Comparison of ENCODE assay signal across 1 cellular context in genomic region chr2:42001696-42002331, GRCh38.
A peak's percentile ranks its signal among the peaks of the same experiment; 100 is the strongest.
TF ChIP-seq lines count a peak whose summit lies in the region.

No MANE protein-coding gene starts in this region.

TF ChIP-seq in HepG2, 621 proteins besides CTCF, POLR2A, EP300 and RAD21:
- TF ChIP-seq, protein P1, sequence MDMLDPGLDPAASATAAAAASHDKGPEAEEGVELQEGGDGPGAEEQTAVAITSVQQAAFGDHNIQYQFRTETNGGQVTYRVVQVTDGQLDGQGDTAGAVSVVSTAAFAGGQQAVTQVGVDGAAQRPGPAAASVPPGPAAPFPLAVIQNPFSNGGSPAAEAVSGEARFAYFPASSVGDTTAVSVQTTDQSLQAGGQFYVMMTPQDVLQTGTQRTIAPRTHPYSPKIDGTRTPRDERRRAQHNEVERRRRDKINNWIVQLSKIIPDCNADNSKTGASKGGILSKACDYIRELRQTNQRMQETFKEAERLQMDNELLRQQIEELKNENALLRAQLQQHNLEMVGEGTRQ (IDR thresholded peaks at IDR 0.05; ENCODE audit: low read depth, low read length) = 0 out of 2 replicates have a peak, but pooled peaks have one; percentile 29
- TF ChIP-seq, protein P1 (CRISPR knock-in tag; IDR thresholded peaks at IDR 0.05; ENCODE audit: borderline replicate concordance) = no peak
- no peak for TF ChIP-seq ZNF296 (CRISPR knock-in tag; conservative IDR thresholded peaks at IDR 0.05)
- TF ChIP-seq ZNF205 (CRISPR knock-in tag; IDR thresholded peaks at IDR 0.05) = no peak
- TF ChIP-seq SATB2 (CRISPR knock-in tag; IDR thresholded peaks at IDR 0.05) = no peak
- TF ChIP-seq MED13 (CRISPR knock-in tag; IDR thresholded peaks at IDR 0.05) = no peak
- no peak for TF ChIP-seq ZNF33A (CRISPR knock-in tag; IDR thresholded peaks at IDR 0.05; ENCODE audit: borderline replicate concordance)
- TF ChIP-seq, protein P2, sequence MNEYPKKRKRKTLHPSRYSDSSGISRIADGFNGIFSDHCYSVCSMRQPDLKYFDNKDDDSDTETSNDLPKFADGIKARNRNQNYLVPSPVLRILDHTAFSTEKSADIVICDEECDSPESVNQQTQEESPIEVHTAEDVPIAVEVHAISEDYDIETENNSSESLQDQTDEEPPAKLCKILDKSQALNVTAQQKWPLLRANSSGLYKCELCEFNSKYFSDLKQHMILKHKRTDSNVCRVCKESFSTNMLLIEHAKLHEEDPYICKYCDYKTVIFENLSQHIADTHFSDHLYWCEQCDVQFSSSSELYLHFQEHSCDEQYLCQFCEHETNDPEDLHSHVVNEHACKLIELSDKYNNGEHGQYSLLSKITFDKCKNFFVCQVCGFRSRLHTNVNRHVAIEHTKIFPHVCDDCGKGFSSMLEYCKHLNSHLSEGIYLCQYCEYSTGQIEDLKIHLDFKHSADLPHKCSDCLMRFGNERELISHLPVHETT (CRISPR knock-in tag; conservative IDR thresholded peaks at IDR 0.05) = no peak
- TF ChIP-seq, protein P3, sequence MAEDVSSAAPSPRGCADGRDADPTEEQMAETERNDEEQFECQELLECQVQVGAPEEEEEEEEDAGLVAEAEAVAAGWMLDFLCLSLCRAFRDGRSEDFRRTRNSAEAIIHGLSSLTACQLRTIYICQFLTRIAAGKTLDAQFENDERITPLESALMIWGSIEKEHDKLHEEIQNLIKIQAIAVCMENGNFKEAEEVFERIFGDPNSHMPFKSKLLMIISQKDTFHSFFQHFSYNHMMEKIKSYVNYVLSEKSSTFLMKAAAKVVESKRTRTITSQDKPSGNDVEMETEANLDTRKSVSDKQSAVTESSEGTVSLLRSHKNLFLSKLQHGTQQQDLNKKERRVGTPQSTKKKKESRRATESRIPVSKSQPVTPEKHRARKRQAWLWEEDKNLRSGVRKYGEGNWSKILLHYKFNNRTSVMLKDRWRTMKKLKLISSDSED (CRISPR knock-in tag; IDR thresholded peaks at IDR 0.05) = no peak
- TF ChIP-seq, protein P4, sequence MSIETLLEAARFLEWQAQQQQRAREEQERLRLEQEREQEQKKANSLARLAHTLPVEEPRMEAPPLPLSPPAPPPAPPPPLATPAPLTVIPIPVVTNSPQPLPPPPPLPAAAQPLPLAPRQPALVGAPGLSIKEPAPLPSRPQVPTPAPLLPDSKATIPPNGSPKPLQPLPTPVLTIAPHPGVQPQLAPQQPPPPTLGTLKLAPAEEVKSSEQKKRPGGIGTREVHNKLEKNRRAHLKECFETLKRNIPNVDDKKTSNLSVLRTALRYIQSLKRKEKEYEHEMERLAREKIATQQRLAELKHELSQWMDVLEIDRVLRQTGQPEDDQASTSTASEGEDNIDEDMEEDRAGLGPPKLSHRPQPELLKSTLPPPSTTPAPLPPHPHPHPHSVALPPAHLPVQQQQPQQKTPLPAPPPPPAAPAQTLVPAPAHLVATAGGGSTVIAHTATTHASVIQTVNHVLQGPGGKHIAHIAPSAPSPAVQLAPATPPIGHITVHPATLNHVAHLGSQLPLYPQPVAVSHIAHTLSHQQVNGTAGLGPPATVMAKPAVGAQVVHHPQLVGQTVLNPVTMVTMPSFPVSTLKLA (IDR thresholded peaks at IDR 0.05) = peak; percentile 99
- no peak for TF ChIP-seq TBL1XR1 (IDR thresholded peaks at IDR 0.05; ENCODE audit: borderline replicate concordance, low read length, partially characterized antibody)
- no peak for TF ChIP-seq ZNF709 (CRISPR knock-in tag; IDR thresholded peaks at IDR 0.05)
- TF ChIP-seq ZNF75D (CRISPR knock-in tag; IDR thresholded peaks at IDR 0.05; ENCODE audit: borderline replicate concordance) = no peak
- TF ChIP-seq, protein P5, sequence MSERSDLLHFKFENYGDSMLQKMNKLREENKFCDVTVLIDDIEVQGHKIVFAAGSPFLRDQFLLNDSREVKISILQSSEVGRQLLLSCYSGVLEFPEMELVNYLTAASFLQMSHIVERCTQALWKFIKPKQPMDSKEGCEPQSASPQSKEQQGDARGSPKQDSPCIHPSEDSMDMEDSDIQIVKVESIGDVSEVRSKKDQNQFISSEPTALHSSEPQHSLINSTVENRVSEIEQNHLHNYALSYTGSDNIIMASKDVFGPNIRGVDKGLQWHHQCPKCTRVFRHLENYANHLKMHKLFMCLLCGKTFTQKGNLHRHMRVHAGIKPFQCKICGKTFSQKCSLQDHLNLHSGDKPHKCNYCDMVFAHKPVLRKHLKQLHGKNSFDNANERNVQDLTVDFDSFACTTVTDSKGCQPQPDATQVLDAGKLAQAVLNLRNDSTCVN (CRISPR knock-in tag; IDR thresholded peaks at IDR 0.05; ENCODE audit: borderline replicate concordance) = no peak
- TF ChIP-seq, protein P6, sequence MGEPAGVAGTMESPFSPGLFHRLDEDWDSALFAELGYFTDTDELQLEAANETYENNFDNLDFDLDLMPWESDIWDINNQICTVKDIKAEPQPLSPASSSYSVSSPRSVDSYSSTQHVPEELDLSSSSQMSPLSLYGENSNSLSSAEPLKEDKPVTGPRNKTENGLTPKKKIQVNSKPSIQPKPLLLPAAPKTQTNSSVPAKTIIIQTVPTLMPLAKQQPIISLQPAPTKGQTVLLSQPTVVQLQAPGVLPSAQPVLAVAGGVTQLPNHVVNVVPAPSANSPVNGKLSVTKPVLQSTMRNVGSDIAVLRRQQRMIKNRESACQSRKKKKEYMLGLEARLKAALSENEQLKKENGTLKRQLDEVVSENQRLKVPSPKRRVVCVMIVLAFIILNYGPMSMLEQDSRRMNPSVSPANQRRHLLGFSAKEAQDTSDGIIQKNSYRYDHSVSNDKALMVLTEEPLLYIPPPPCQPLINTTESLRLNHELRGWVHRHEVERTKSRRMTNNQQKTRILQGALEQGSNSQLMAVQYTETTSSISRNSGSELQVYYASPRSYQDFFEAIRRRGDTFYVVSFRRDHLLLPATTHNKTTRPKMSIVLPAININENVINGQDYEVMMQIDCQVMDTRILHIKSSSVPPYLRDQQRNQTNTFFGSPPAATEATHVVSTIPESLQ (CRISPR knock-in tag; conservative IDR thresholded peaks at IDR 0.05) = no peak
- TF ChIP-seq ZBTB49 (CRISPR knock-in tag; IDR thresholded peaks at IDR 0.05; ENCODE audit: borderline replicate concordance) = no peak
